16 cellular contexts compared by ENCODE assay signal in the genomic region with DNA sequence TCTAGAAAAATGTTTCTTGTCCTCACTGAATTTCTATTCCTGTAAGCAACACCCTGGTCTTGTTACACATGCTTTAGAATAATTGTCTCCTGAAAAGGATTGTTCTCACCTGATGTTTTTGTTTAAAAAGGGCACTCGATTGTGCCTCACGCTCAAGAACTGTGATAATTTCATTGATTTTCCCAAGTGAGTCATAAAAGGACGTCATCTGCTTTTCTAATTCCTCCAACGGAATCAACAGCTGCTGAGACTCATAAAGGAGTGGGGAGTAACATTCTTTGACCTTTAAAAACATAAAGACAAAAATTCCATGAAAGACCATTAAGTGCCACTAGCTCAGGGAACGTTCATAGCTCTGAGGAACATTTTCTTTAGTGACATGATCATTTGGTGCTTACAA.
A peak's percentile ranks its signal among the peaks of the same experiment; 100 is the strongest.
DNase-seq lines count a peak whose midpoint lies in the region; ATAC-seq and TF ChIP-seq lines count a peak whose summit lies in the region.
"Had no signal": no experiment of that assay in that cellular context is flagged by ENCODE, and none has a peak within 500 bp of the region (broad histone marks: within the 10 kb centered on the region; RNA-seq: fewer than 3 reads in every experiment).

No MANE protein-coding gene starts in this region.

- no TSS peak for BruUV-seq in PC-3 (replicated peaks; lab: Mats Ljungman, UMichigan)

- H3K79me2 ChIP-seq in PC-3 (ENCODE audit: low read length) = no peaks in the 10 kb centered on the region

- H4K20me1 ChIP-seq in PC-3 (ENCODE audit: low read length) = no peaks in the 10 kb centered on the region

- H3K27me3 ChIP-seq in PC-3 (ENCODE audit: low read length) = no peaks in the 10 kb centered on the region

- no peak overlapping the region for H2AFZ ChIP-seq in PC-3 (ENCODE audit: low read length)

- POLR2A ChIA-PET in PC-3 (lab: Charles Lee; ENCODE audit: unreplicated experiment) = interaction anchor here (0.8 kb wide), 1 partner anchor 220 kb away, joined by 4 read pairs; no protein-coding TSS in a partner anchor

- no peak for TF ChIP-seq CTCF in PC-3 (conservative IDR thresholded peaks at IDR 0.05; ENCODE audit: low read depth, low read length)

- H3K9me3 ChIP-seq in PC-3 (ENCODE audit: low read length) = no peaks in the 10 kb centered on the region
- H3K9me3 ChIP-seq: left ventricle myocardium inferior had no signal

- no peak overlapping the region for H3K9ac ChIP-seq in PC-3 (ENCODE audit: low read length)

- no peaks in the 10 kb centered on the region for H3F3A ChIP-seq in PC-3 (ENCODE audit: low read length, unreplicated experiment)

- H3K4me2 ChIP-seq in PC-3 (ENCODE audit: low read length) = no peak overlapping the region

- H3K4me1 ChIP-seq in PC-3 (ENCODE audit: insufficient read depth, low read length) = peaks cover 5% of the 10 kb centered on the region
- H3K4me1 ChIP-seq: left ventricle myocardium inferior had no signal

- no peak overlapping the region for H3K27ac ChIP-seq in PC-3 (ENCODE audit: low read length)
- H3K27ac ChIP-seq: left ventricle myocardium inferior had no signal

- intact Hi-C loops in PC-3 (cut with micrococcal nuclease) = no loop called here

- peak; percentile 58 for DNase-seq in ELR (ENCODE audit: low read depth)
- peak; percentile 10 for DNase-seq in PC-3
- peak; percentile 11 for DNase-seq in fibroblast of peridontal ligament (ENCODE audit: extremely low read depth)
- peak; percentile 24 for DNase-seq in skeletal muscle cell (ENCODE audit: low read depth)
- DNase-seq in NCI-H2196 treated with DMSO at 0.1 percent for 48 hours (lab: John Stamatoyannopoulos, UW; ENCODE audit: unreplicated experiment) = no peak
- DNase-seq in activated effector memory CD4-positive, alpha-beta T cell treated with Interleukin-2 at 50 U/mL for 16 hours = no peak
- DNase-seq: activated CD4-positive, CD25-positive, alpha-beta regulatory T cell; central memory CD4-positive, alpha-beta T cell; DMS 273 treated with DMSO at 0.1 percent for 48 hours; effector CD8-positive, alpha-beta T cell; Kasumi-1; left ventricle myocardium inferior; NCI-H146; NCI-H446 treated with DMSO at 0.1 percent for 48 hours; SIG-M5 had no signal

- CTCF ChIA-PET in PC-3 (lab: Charles Lee) = no interaction called here

- no peaks in the 10 kb centered on the region for H3K9me2 ChIP-seq in PC-3 (replicated peaks; ENCODE audit: low read length)

- no peaks in the 10 kb centered on the region for H3K36me3 ChIP-seq in PC-3 (ENCODE audit: low read depth, low read length)

- no peak for ATAC-seq in PC-3
- no peak for ATAC-seq in HG02970 (IDR thresholded peaks at IDR 0.05; ENCODE audit: low FRiP score, unreplicated experiment)

- H3K4me3 ChIP-seq in PC-3 (ENCODE audit: low read length) (no peak overlapping the region), skeletal muscle cell (ENCODE audit: low read depth, low read length) (no peak overlapping the region)
- H3K4me3 ChIP-seq: left ventricle myocardium inferior had no signal

Comparison
In these comparisons a context has a peak if more than half of its experiments do, and no peak if none do; other contexts are left out.
1. DNase-seq: peak in ELR (single experiment), PC-3 (single experiment), fibroblast of peridontal ligament (single experiment) and skeletal muscle cell (single experiment); none in NCI-H2196 treated with DMSO at 0.1 percent for 48 hours (single experiment) and activated effector memory CD4-positive, alpha-beta T cell treated with Interleukin-2 at 50 U/mL for 16 hours (single experiment).